Comparison of ENCODE assay signal across 10 cellular contexts in the genomic region with DNA sequence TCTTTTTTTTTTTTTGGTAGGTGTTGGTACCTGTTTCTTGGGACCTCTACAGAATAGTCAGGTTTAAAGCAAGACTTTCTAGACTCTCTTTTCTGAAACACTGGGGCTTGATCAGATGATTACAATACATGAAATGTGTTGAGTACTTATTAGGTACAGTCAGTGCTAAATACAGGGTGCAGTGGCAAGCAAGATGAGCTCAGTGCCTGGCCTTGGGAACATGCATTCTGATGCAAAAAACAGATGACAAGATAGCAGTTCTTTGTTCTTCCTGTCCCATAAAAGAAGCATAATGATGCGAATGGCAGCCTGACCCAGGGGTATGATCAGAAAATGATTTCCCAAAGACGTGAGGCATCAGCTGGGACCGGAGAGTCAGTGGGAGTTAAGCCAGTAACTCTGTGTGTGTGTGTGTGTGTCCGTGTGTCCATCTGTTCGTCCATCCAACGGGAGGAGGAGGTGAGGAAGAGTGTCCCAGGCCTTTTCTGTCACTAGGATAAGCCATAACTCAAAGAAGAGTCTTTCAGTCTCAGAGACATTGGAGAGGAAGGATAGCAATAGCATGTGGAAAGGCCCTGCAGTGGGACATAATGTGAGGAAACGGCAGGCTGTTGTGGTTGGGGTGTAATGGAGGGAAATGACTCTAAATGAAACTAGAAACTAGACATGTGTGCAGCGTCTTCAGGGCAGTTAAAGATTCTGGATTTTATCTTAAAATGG. TPM values are rescaled to one million over a fixed set of nuclear protein-coding genes. Genes with fewer than 3 reads are reported as not detected.
A peak's percentile ranks its signal among the peaks of the same experiment; 100 is the strongest.
DNase-seq lines count a peak whose midpoint lies in the region; ATAC-seq and TF ChIP-seq lines count a peak whose summit lies in the region.
"Had no signal": no experiment of that assay in that cellular context is flagged by ENCODE, and none has a peak within 500 bp of the region (broad histone marks: within the 10 kb centered on the region; RNA-seq: fewer than 3 reads in every experiment).

No MANE protein-coding gene starts in this region.

- WGBS in mammary epithelial cell (ENCODE audit: low coverage, missing lambda C conversion rate), result 63% methylated on average over 8 of the region's 8 CpGs

- no peak overlapping the region for H2AFZ ChIP-seq in mammary epithelial cell (ENCODE audit: low read depth, low read length)

- intact Hi-C loops in mammary epithelial cell (cut with micrococcal nuclease), result no loop called here

- CTCF ChIA-PET in mammary epithelial cell (lab: Charles Lee; ENCODE audit: low non-redundant PET), result no interaction called here

- H3K36me3 ChIP-seq in mammary epithelial cell (ENCODE audit: insufficient read depth, low read length), result no peaks in the 10 kb centered on the region

- BruUV-seq in mammary epithelial cell (replicated peaks; lab: Mats Ljungman, UMichigan), result no TSS peak

- H3K27me3 ChIP-seq in mammary epithelial cell (ENCODE audit: insufficient read depth, low read length), result peaks cover 2% of the 10 kb centered on the region

- H3K4me2 ChIP-seq in mammary epithelial cell (ENCODE audit: insufficient read depth, low read depth, low read length), result no peak overlapping the region

- H3K4me3 ChIP-seq in GM12875 (ENCODE audit: low read depth, low read length) (peak overlapping the region; percentile 23), mammary epithelial cell (replicated peaks in 1 of 3; ENCODE audit: insufficient read depth in 1 of 3, low read depth in 2 of 3, low read length in 3 of 3) (no peak overlapping the region)

- no peaks in the 10 kb centered on the region for H3K79me2 ChIP-seq in mammary epithelial cell (ENCODE audit: insufficient read depth, low read length)

- H3K27ac ChIP-seq in caudate nucleus (ENCODE audit: low read depth, low read length) (peak overlapping the region; percentile 12), mammary epithelial cell (ENCODE audit: insufficient read depth, low read depth, low read length) (no peak overlapping the region)

- in situ Hi-C loops in mammary epithelial cell (cut with MboI; ENCODE audit: low sequenced_read_pairs in 2 of 2), result no loop called here

- peak; percentile 97 for ATAC-seq in HG03439 (IDR thresholded peaks at IDR 0.05; ENCODE audit: unreplicated experiment)

- H4K20me1 ChIP-seq in mammary epithelial cell (ENCODE audit: insufficient read depth, low read length), result no peaks in the 10 kb centered on the region

- DNase-seq in GM20000 (ENCODE audit: low spot score) (peak; percentile 45), caudate nucleus (lab: John Stamatoyannopoulos, UW) (peak in 1 of 61 donors; percentile 15), mucosa of gallbladder (ENCODE audit: low spot score) (no peak), NCI-H2029 treated with DMSO at 0.1 percent for 48 hours (lab: John Stamatoyannopoulos, UW) (no peak), hippocampal formation (lab: John Stamatoyannopoulos, UW) (no peak), mammary epithelial cell (no peak)
- DNase-seq: T-helper 9 cell had no signal

- H3K4me1 ChIP-seq in mammary epithelial cell (ENCODE audit: insufficient read depth, low read length), result no peaks in the 10 kb centered on the region

- H3K9me3 ChIP-seq in mammary epithelial cell (replicated peaks; ENCODE audit: insufficient read depth, low read length), result no peaks in the 10 kb centered on the region

- TF ChIP-seq CTCF in GM12875 (IDR thresholded peaks at IDR 0.05; ENCODE audit: borderline replicate concordance, insufficient read depth, low read depth, low read length) (no peak), GM20000 (IDR thresholded peaks at IDR 0.05; ENCODE audit: extremely low read depth, missing control alignments) (no peak), mammary epithelial cell (conservative IDR thresholded peaks at IDR 0.05 in 1 of 2, IDR thresholded peaks at IDR 0.05 in 1 of 2; ENCODE audit: extremely low read depth in 1 of 2, insufficient read depth in 1 of 2, low read depth in 1 of 2, low read length in 2 of 2) (no peak)

- dilution Hi-C loops in mammary epithelial cell (cut with HindIII; ENCODE audit: low sequenced_read_pairs), result no loop called here

- no peak overlapping the region for H3K9ac ChIP-seq in mammary epithelial cell (ENCODE audit: insufficient read depth, low read length)

RNA-seq across cellular contexts. Expression of a gene that starts 32.2 kb away (rescaled TPM):
- 9.7 TPM for total RNA-seq in mucosa of gallbladder
- total RNA-seq in mammary epithelial cell, result not detected
- polyA plus RNA-seq in mammary epithelial cell, result not detected
- polyA minus RNA-seq in mammary epithelial cell, result not detected
- total RNA-seq: fibroblast of villous mesenchyme had no signal

Comparison
In these comparisons a context has a peak if more than half of its experiments do, and no peak if none do; other contexts are left out.
1. RNA of a gene that starts 32.2 kb away (total RNA-seq): 9.7 TPM in mucosa of gallbladder (single experiment); not detected in mammary epithelial cell; every median in the first group is over 10 times any median in the second.